In genomic region chr20:49161428-49162152, GRCh38 we compare ENCODE assay signal across 18 cellular contexts. TPM values are rescaled to one million over a fixed set of nuclear protein-coding genes. Genes with fewer than 3 reads are reported as not detected.
A peak's percentile ranks its signal among the peaks of the same experiment; 100 is the strongest.
DNase-seq lines count a peak whose midpoint lies in the region; ATAC-seq and TF ChIP-seq lines count a peak whose summit lies in the region.
"Had no signal": no experiment of that assay in that cellular context is flagged by ENCODE, and none has a peak within 500 bp of the region (broad histone marks: within the 10 kb centered on the region; RNA-seq: fewer than 3 reads in every experiment).

No MANE protein-coding gene starts in this region.

- H3K79me2 ChIP-seq in parathyroid adenoma, result peaks cover 36% of the 10 kb centered on the region

- H2AFZ ChIP-seq in parathyroid adenoma, result no peak overlapping the region

- H3K36me3 Mint-ChIP-seq in activated T-cell treated with anti-CD3 and anti-CD28 coated beads, Interleukin-2, amount 50 U/mL, for 24 hours (ENCODE audit: low read depth), result peaks cover 82% of the 10 kb centered on the region
- H3K36me3 Mint-ChIP-seq in endothelial cell (ENCODE audit: low read depth, unreplicated experiment), result peaks cover 11% of the 10 kb centered on the region

- no peaks in the 10 kb centered on the region for H3K9me3 Mint-ChIP-seq in activated T-cell treated with anti-CD3 and anti-CD28 coated beads, Interleukin-2, amount 50 U/mL, for 24 hours
- no peaks in the 10 kb centered on the region for H3K9me3 Mint-ChIP-seq in endothelial cell (ENCODE audit: unreplicated experiment)
- H3K9me3 Mint-ChIP-seq: HFFc6 had no signal

- H3K36me3 ChIP-seq in parathyroid adenoma (ENCODE audit: control insufficient read depth, insufficient read depth, low read length), result no peaks in the 10 kb centered on the region

- H3K4me1 Mint-ChIP-seq in activated T-cell treated with anti-CD3 and anti-CD28 coated beads, Interleukin-2, amount 50 U/mL, for 24 hours (ENCODE audit: low read depth), result peaks cover 64% of the 10 kb centered on the region
- peaks cover 10% of the 10 kb centered on the region for H3K4me1 Mint-ChIP-seq in endothelial cell (ENCODE audit: unreplicated experiment)

- no peak for DNase-seq in activated T-cell treated with anti-CD3 and anti-CD28 coated beads, Interleukin-2, amount 50 U/mL, for 24 hours
- no peak for DNase-seq in activated T-cell treated with anti-CD3 and anti-CD28 coated beads, Interleukin-2, amount 50 U/mL, for 48 hours
- DNase-seq in M059J (ENCODE audit: low read depth), result peak; percentile 17
- DNase-seq in endothelial cell (ENCODE audit: low spot score), result no peak
- no peak for DNase-seq in activated gamma-delta T cell treated with Interleukin-2 at 50 U/mL for 16 hours
- DNase-seq: activated CD4-positive, alpha-beta T cell treated with anti-CD3 and anti-CD28 coated beads, Interleukin-2, amount 50 U/mL, for 1 hour; head of caudate nucleus; HFFc6; KG1; mesenchymal stem cell; NCI-H1417; right cardiac atrium; SIG-M5; thyroid gland had no signal

- ATAC-seq in HG03520 (IDR thresholded peaks at IDR 0.05; ENCODE audit: unreplicated experiment), result no peak
- no peak for ATAC-seq in GM19351 (IDR thresholded peaks at IDR 0.05; ENCODE audit: unreplicated experiment)
- ATAC-seq: right cardiac atrium had no signal

- no peaks in the 10 kb centered on the region for H3K27me3 Mint-ChIP-seq in activated T-cell treated with anti-CD3 and anti-CD28 coated beads, Interleukin-2, amount 50 U/mL, for 24 hours
- no peaks in the 10 kb centered on the region for H3K27me3 Mint-ChIP-seq in endothelial cell (ENCODE audit: unreplicated experiment)

- H3K9ac ChIP-seq in parathyroid adenoma, result no peak overlapping the region

- peak overlapping the region; percentile 31 for H3K4me2 ChIP-seq in parathyroid adenoma (ENCODE audit: low read length)

- no peaks in the 10 kb centered on the region for H3K27me3 ChIP-seq in parathyroid adenoma (ENCODE audit: control insufficient read depth, insufficient read depth, low read length)
- H3K27me3 ChIP-seq: neutrophil, thyroid gland had no signal

- no peaks in the 10 kb centered on the region for H3K9me3 ChIP-seq in parathyroid adenoma (ENCODE audit: control insufficient read depth, low read length)
- H3K9me3 ChIP-seq: neutrophil, thyroid gland had no signal

- TF ChIP-seq CTCF in endothelial cell (IDR thresholded peaks at IDR 0.05; ENCODE audit: unreplicated experiment) (no peak), parathyroid adenoma (IDR thresholded peaks at IDR 0.05) (no peak)

- peaks cover 5% of the 10 kb centered on the region for H3K4me1 ChIP-seq in parathyroid adenoma

- no peak overlapping the region for H3K4me3 Mint-ChIP-seq in activated T-cell treated with anti-CD3 and anti-CD28 coated beads, Interleukin-2, amount 50 U/mL, for 24 hours
- no peak overlapping the region for H3K4me3 Mint-ChIP-seq in endothelial cell (ENCODE audit: unreplicated experiment)
- H3K4me3 Mint-ChIP-seq: HFFc6 had no signal

- no peak overlapping the region for H3K27ac ChIP-seq in parathyroid adenoma
- H3K27ac ChIP-seq: neutrophil, thyroid gland had no signal

- peak overlapping the region; percentile 1 for H3K4me3 ChIP-seq in parathyroid adenoma (ENCODE audit: low read depth, low read length)
- H3K4me3 ChIP-seq: thyroid gland had no signal

- H3K27ac Mint-ChIP-seq in activated T-cell treated with anti-CD3 and anti-CD28 coated beads, Interleukin-2, amount 50 U/mL, for 24 hours, result peak overlapping the region; percentile 80
- H3K27ac Mint-ChIP-seq in endothelial cell (ENCODE audit: unreplicated experiment), result peak overlapping the region; percentile 61
- H3K27ac Mint-ChIP-seq: HFFc6 had no signal

RNA-seq across cellular contexts. Expression of gene STAU1, which starts 26.5 kb away (rescaled TPM):
- total RNA-seq in M059J (2014; rRNA removed; shearing (Covaris generic)), result 81.4 and 125 TPM in 2 replicates
- total RNA-seq in endothelial cell (ENCODE audit: unreplicated experiment), result 115 TPM

RNA-seq across cellular contexts. Expression of gene DDX27, which starts 57.6 kb away (rescaled TPM):
- total RNA-seq in M059J (2014; rRNA removed; shearing (Covaris generic)), result 44.2 and 65.4 TPM in 2 replicates
- total RNA-seq in endothelial cell (ENCODE audit: unreplicated experiment), result 29.6 TPM
